23 cellular contexts compared by ENCODE assay signal in genomic region chr2:234204480-234204879, GRCh38.
A peak's percentile ranks its signal among the peaks of the same experiment; 100 is the strongest.
DNase-seq lines count a peak whose midpoint lies in the region; TF ChIP-seq lines count a peak whose summit lies in the region.
"Had no signal": no experiment of that assay in that cellular context is flagged by ENCODE, and none has a peak within 500 bp of the region (broad histone marks: within the 10 kb centered on the region; RNA-seq: fewer than 3 reads in every experiment).

No MANE protein-coding gene starts in this region.

- no peak overlapping the region for H3K27ac ChIP-seq in RWPE1
- H3K27ac ChIP-seq: thyroid gland had no signal

- CTCF ChIA-PET in RWPE1 (lab: Yijun Ruan, JAX) = interaction anchor here (0.6 kb wide), 1 partner anchor 50 kb away, joined by 3 read pairs; no protein-coding TSS in a partner anchor

- DNase-seq in HCEC 1CT = peak; percentile 68
- DNase-seq in RWPE1 (ENCODE audit: low spot score) = peak; percentile 49
- DNase-seq in fibroblast of the aortic adventitia (ENCODE audit: low read depth) = peak; percentile 38
- peak; percentile 82 for DNase-seq in renal cortical epithelial cell (ENCODE audit: low read depth)
- DNase-seq in amygdala (lab: John Stamatoyannopoulos, UW) = no peak
- DNase-seq in hypothalamus (lab: John Stamatoyannopoulos, UW) = no peak
- no peak for DNase-seq in cerebellum (ENCODE audit: low spot score)
- DNase-seq: activated CD4-positive, alpha-beta T cell treated with anti-CD3 and anti-CD28 coated beads for 1 hour; activated naive CD4-positive, alpha-beta T cell treated with anti-CD3 and anti-CD28 coated beads for 36 hours; activated T-cell treated with anti-CD3 and anti-CD28 coated beads, Interleukin-2, amount 50 U/mL, for 4 hours; aorta; cerebellar nuclear complex; effector CD8-positive, alpha-beta T cell; EL; left cardiac atrium; NCI-H1105 treated with DMSO at 0.1 percent for 48 hours; NCI-H510A treated with DMSO at 0.1 percent for 48 hours; posterior cingulate gyrus; stimulated activated naive CD4-positive, alpha-beta T cell treated with Interleukin-2 at 50 U/mL for 16 hours; SW 1271; thyroid gland had no signal

- TF ChIP-seq CTCF in RWPE1 (conservative IDR thresholded peaks at IDR 0.05; ENCODE audit: low read depth) (no peak), fibroblast of the aortic adventitia (IDR thresholded peaks at IDR 0.05; ENCODE audit: insufficient read depth, low read length) (no peak)

- no peak overlapping the region for H3K4me3 ChIP-seq in fibroblast of the aortic adventitia (ENCODE audit: low read depth, low read length)
- H3K4me3 ChIP-seq: HAP-1, skin epidermis, thyroid gland had no signal

- POLR2A ChIA-PET in RWPE1 (lab: Yijun Ruan, JAX; ENCODE audit: low non-redundant PET) = no interaction called here

Comparison
In these comparisons a context has a peak if more than half of its experiments do, and no peak if none do; other contexts are left out.
1. DNase-seq: peak in HCEC 1CT (single experiment), RWPE1 (single experiment), fibroblast of the aortic adventitia (single experiment) and renal cortical epithelial cell (single experiment); none in amygdala (0 of 56), hypothalamus (0 of 51) and cerebellum (single experiment).